In genomic region chr14:72745546-72745945, GRCh38 we compare ENCODE assay signal across 15 cellular contexts.
DNase-seq lines count a peak whose midpoint lies in the region; ATAC-seq lines count a peak whose summit lies in the region.
"Had no signal": no experiment of that assay in that cellular context is flagged by ENCODE, and none has a peak within 500 bp of the region (broad histone marks: within the 10 kb centered on the region; RNA-seq: fewer than 3 reads in every experiment).

No MANE protein-coding gene starts in this region.

- DNase-seq in GOT3 (lab: John Stamatoyannopoulos, UW) (peak; percentile 6), T1000 (lab: John Stamatoyannopoulos, UW) (peak; percentile 75), fibroblast of peridontal ligament (ENCODE audit: extremely low read depth) (peak; percentile 89), HT-29 (ENCODE audit: low spot score) (no peak), SIG-M5 treated with dmso at 0.1 percent for 504 hours (lab: John Stamatoyannopoulos, UW; ENCODE audit: unreplicated experiment) (no peak)
- DNase-seq: esophagus squamous epithelium; MM.1S; NCI-H345; RPMI8226; stimulated activated CD4-positive, alpha-beta T cell treated with anti-CD3 and anti-CD28 coated beads, Interleukin-4, amount 100 ng/mL, for 24 hours; stimulated activated naive CD8-positive, alpha-beta T cell treated with anti-CD3 and anti-CD28 coated beads, Interleukin-15, Interleukin-2, amounts not matched to agents 100 U/mL and 50 U/mL, for 24 hours had no signal

- H3K9ac ChIP-seq in skeletal muscle satellite cell (ENCODE audit: low read depth, low read length) = peak overlapping the region; percentile 41

- no peaks in the 10 kb centered on the region for H3K27me3 ChIP-seq in skeletal muscle satellite cell (ENCODE audit: control insufficient read depth, insufficient read depth, low read length)
- H3K27me3 ChIP-seq: esophagus squamous epithelium, ovary had no signal

- no peaks in the 10 kb centered on the region for H3K9me3 ChIP-seq in skeletal muscle satellite cell (replicated peaks; ENCODE audit: low read length)
- H3K9me3 ChIP-seq: esophagus squamous epithelium, ovary had no signal

- H3K36me3 ChIP-seq in skeletal muscle satellite cell (ENCODE audit: insufficient read depth, low read length) = no peaks in the 10 kb centered on the region
- H3K36me3 ChIP-seq: esophagus squamous epithelium, ovary had no signal

- peaks cover 22% of the 10 kb centered on the region for H3K4me1 ChIP-seq in skeletal muscle satellite cell (ENCODE audit: control insufficient read depth, insufficient read depth, low read length)
- H3K4me1 ChIP-seq: esophagus squamous epithelium had no signal

- no peak overlapping the region for H3K4me3 ChIP-seq in skeletal muscle satellite cell (ENCODE audit: low read length)
- H3K4me3 ChIP-seq: esophagus squamous epithelium, ovary had no signal

- H3K4me2 ChIP-seq in skeletal muscle satellite cell (ENCODE audit: low read length) = peak overlapping the region; percentile 72

- ATAC-seq in HG03280 (IDR thresholded peaks at IDR 0.05; ENCODE audit: unreplicated experiment) = no peak
- ATAC-seq in GM19455 (IDR thresholded peaks at IDR 0.05; ENCODE audit: unreplicated experiment) = no peak
- ATAC-seq: stimulated activated naive CD8-positive, alpha-beta T cell treated with anti-CD3 and anti-CD28 coated beads, Interleukin-15, Interleukin-2, amounts not matched to agents 100 U/mL and 50 U/mL, for 24 hours had no signal

Comparison
In these comparisons a context has a peak if more than half of its experiments do, and no peak if none do; other contexts are left out.
1. DNase-seq: peak in GOT3 (single experiment), T1000 (single experiment) and fibroblast of peridontal ligament (single experiment); none in HT-29 (single experiment) and SIG-M5 treated with dmso at 0.1 percent for 504 hours (single experiment).